In the genomic region with DNA sequence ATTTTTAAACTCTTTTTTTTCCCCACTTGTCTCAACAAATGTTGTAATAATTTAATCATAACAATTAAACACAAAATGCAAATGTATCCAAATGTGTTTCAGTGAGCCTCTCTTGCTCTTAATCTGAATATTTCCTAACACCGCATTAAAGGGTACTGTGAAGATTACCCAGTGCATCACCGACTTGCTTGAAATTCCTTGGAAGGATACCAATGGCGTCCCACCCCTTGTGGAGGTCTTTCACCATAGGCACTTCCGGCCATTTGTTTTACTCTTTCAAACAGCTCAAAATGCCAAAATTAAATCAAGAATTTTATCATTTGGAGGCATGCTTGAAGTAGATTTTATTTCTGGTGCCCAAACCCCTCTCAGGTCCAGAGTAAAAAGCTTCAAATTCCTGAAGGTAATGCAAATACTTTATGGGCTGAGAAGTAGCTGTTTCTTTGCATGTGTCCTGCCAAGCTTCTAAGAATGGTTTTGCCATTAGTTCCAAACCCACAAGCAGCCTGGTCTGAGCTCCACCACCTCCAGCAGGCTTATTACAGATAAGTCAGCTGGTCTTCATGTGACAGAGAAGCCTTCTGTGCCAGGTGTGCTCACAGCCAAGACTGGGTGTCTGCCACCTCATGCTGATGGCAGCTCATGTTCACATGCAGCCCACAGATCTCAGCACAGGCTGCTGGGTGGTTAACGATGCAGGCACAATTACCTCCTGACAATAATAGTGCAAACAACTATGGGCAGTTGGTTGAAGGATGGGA, we compare ENCODE assay signal across 12 cellular contexts. TPM values are rescaled to one million over a fixed set of nuclear protein-coding genes. Genes with fewer than 3 reads are reported as not detected.
DNase-seq lines count a peak whose midpoint lies in the region; ATAC-seq, FAIRE-seq and TF ChIP-seq lines count a peak whose summit lies in the region.
"Had no signal": no experiment of that assay in that cellular context is flagged by ENCODE, and none has a peak within 500 bp of the region (broad histone marks: within the 10 kb centered on the region; RNA-seq: fewer than 3 reads in every experiment).

No MANE protein-coding gene starts in this region.

- no peak overlapping the region for H3K4me2 ChIP-seq in trophoblast cell (ENCODE audit: low read length)

- no peak overlapping the region for H3K9ac ChIP-seq in trophoblast cell (ENCODE audit: low read length)

- no peak overlapping the region for H2BK5ac ChIP-seq in trophoblast cell (ENCODE audit: low read depth, low read length, poor library complexity)

- H3K36me3 ChIP-seq in trophoblast cell (ENCODE audit: control insufficient read depth in 1 of 2, insufficient read depth in 2 of 2, low read length in 2 of 2) (no peaks in the 10 kb centered on the region), esophagus muscularis mucosa (no peaks in the 10 kb centered on the region)

- no peak overlapping the region for H3K14ac ChIP-seq in trophoblast cell (ENCODE audit: low read length)

- no CpG with 5 or more reads among the region's 5 CpGs for WGBS in trophoblast cell (ENCODE audit: extremely low coverage, insufficient coverage, insufficient read length)
- WGBS in esophagus muscularis mucosa, result 85% methylated on average over 5 of the region's 5 CpGs

- H2AFZ ChIP-seq in trophoblast cell (ENCODE audit: insufficient read depth, low read length, poor library complexity), result no peak overlapping the region

- no peak overlapping the region for H3K4me3 ChIP-seq in fibroblast of mammary gland (ENCODE audit: control insufficient read depth, low read depth, low read length)
- H3K4me3 ChIP-seq in trophoblast cell (ENCODE audit: low read depth, low read length), result no peak overlapping the region
- H3K4me3 ChIP-seq in esophagus muscularis mucosa, result no peak overlapping the region

- no peak overlapping the region for H3K23ac ChIP-seq in trophoblast cell (ENCODE audit: low read length)

- H3K4me1 ChIP-seq in trophoblast cell (ENCODE audit: control insufficient read depth in 1 of 2, insufficient read depth in 2 of 2, low read length in 2 of 2) (no peaks in the 10 kb centered on the region), esophagus muscularis mucosa (peaks cover 0 to 36% (median 25%) of the 10 kb centered on the region in 4 donors)

- H2BK120ac ChIP-seq in trophoblast cell (ENCODE audit: insufficient read depth, low read length, poor library complexity), result no peak overlapping the region

- DNase-seq in GM12891 (ENCODE audit: insufficient read length, low spot score), result no peak
- DNase-seq in NCI-H2196 (lab: John Stamatoyannopoulos, UW; ENCODE audit: unreplicated experiment), result peak; percentile 69
- peak; percentile 20 for DNase-seq in fibroblast of mammary gland (ENCODE audit: low read depth)
- DNase-seq in trophoblast cell, result peak; percentile 43 to 46
- DNase-seq in NCI-H510A (lab: John Stamatoyannopoulos, UW), result no peak
- DNase-seq in esophagus muscularis mucosa (ENCODE audit: extremely low spot score), result no peak
- DNase-seq: activated CD8-positive, alpha-beta memory T cell treated with anti-CD3 and anti-CD28 coated beads, Interleukin-2, amount 50 U/mL, for 4 hours; central memory CD4-positive, alpha-beta T cell; head of caudate nucleus had no signal

- H3K9me3 ChIP-seq in trophoblast cell (ENCODE audit: insufficient read depth, low read depth, low read length) (no peaks in the 10 kb centered on the region), esophagus muscularis mucosa (no peaks in the 10 kb centered on the region)

- H3K27me3 ChIP-seq in trophoblast cell (ENCODE audit: insufficient read depth, low read length), result no peaks in the 10 kb centered on the region
- H3K27me3 ChIP-seq in esophagus muscularis mucosa, result no peaks in the 10 kb centered on the region

- no peak overlapping the region for H4K12ac ChIP-seq in trophoblast cell (ENCODE audit: low read depth, low read length)

- H4K91ac ChIP-seq in trophoblast cell (ENCODE audit: low read depth, low read length), result no peak overlapping the region

- no peaks in the 10 kb centered on the region for H3K79me1 ChIP-seq in trophoblast cell (ENCODE audit: low read length)

- no peak overlapping the region for H2BK12ac ChIP-seq in trophoblast cell (ENCODE audit: low read length)

- H3K79me2 ChIP-seq in trophoblast cell (ENCODE audit: control insufficient read depth, insufficient read depth, low read length, poor library complexity), result no peaks in the 10 kb centered on the region

- H3K27ac ChIP-seq in trophoblast cell (ENCODE audit: low read depth, low read length) (no peak overlapping the region), esophagus muscularis mucosa (replicated peaks in 1 of 4) (peak overlapping the region in 1 of 4 donors; percentile 33)

- intact Hi-C loops in esophagus muscularis mucosa (cut with DNase I), result loop anchor here (5.0 kb wide), 1 partner anchor 44 kb away; no protein-coding TSS in a partner anchor

- TF ChIP-seq EP300 in esophagus muscularis mucosa (IDR thresholded peaks at IDR 0.05), result no peak

- no peak overlapping the region for H3K4ac ChIP-seq in trophoblast cell (ENCODE audit: low read depth, low read length)

- peak; percentile 5 for FAIRE-seq in GM12891 (lab: Jason Lieb, UNC)
- FAIRE-seq: G401.6 had no signal

- TF ChIP-seq CTCF in fibroblast of mammary gland (conservative IDR thresholded peaks at IDR 0.05; ENCODE audit: control insufficient read depth, insufficient read depth, low read depth, low read length) (no peak), esophagus muscularis mucosa (IDR thresholded peaks at IDR 0.05) (no peak)

- no peak for TF ChIP-seq POLR2A in GM12891 (IDR thresholded peaks at IDR 0.05; ENCODE audit: low read depth, low read length)
- no peak for TF ChIP-seq POLR2A in esophagus muscularis mucosa (IDR thresholded peaks at IDR 0.05; ENCODE audit: low read depth)

- H4K8ac ChIP-seq in trophoblast cell (ENCODE audit: low read depth, low read length), result no peak overlapping the region

- no peak overlapping the region for H2AK5ac ChIP-seq in trophoblast cell (ENCODE audit: low read length)

- no peak for ATAC-seq in HG03520 (IDR thresholded peaks at IDR 0.05; ENCODE audit: unreplicated experiment)
- no peak for ATAC-seq in HG03432 (IDR thresholded peaks at IDR 0.05; ENCODE audit: unreplicated experiment)

- H3K18ac ChIP-seq in trophoblast cell (ENCODE audit: low read length), result no peak overlapping the region

TF ChIP-seq in GM12891, 5 proteins besides CTCF, POLR2A, EP300 and RAD21:
- TF ChIP-seq TAF1 (IDR thresholded peaks at IDR 0.05; ENCODE audit: low read depth, low read length) (no peak), POLR2AphosphoS5 (IDR thresholded peaks at IDR 0.05; ENCODE audit: low read depth, low read length) (no peak), PAX5 (IDR thresholded peaks at IDR 0.05; ENCODE audit: insufficient read depth, low read length, severe bottlenecking) (no peak), SPI1 (IDR thresholded peaks at IDR 0.05; ENCODE audit: low read depth, low read length) (no peak), POU2F2 (IDR thresholded peaks at IDR 0.05; ENCODE audit: low read depth, low read length) (no peak)

RNA-seq across cellular contexts. Expression of a gene that starts 16.4 kb away (rescaled TPM):
- polyA plus RNA-seq in GM12891 (2012; ENCODE audit: low read depth, missing spikeins), result 30.4 TPM
- polyA plus RNA-seq in trophoblast cell (2013), result 39.6 and 40.3 TPM in 2 replicates
- total RNA-seq in esophagus muscularis mucosa, result 100 to 1,000 TPM in 3 of 4 donors, 10 to 100 TPM in 1; 93.0 to 238 (median 112) TPM

Comparison
In these comparisons a context has a peak if more than half of its experiments do, and no peak if none do; other contexts are left out.
1. DNase-seq: peak in NCI-H2196 (single experiment), fibroblast of mammary gland (single experiment) and trophoblast cell (2 of 2); none in GM12891 (single experiment), NCI-H510A (single experiment) and esophagus muscularis mucosa (single experiment).